In genomic region chr18:21369597-21369996, GRCh38 we compare ENCODE assay signal across 8 cellular contexts.
DNase-seq lines count a peak whose midpoint lies in the region; TF ChIP-seq lines count a peak whose summit lies in the region.
"Not testable (repeated sequence)": the region's sequence is repeated elsewhere in the genome, so short reads cannot be mapped to it uniquely, and the experiment has no call there.

No MANE protein-coding gene starts in this region.

- not testable (repeated sequence) for H2BK5ac ChIP-seq in trophoblast cell (ENCODE audit: low read depth, low read length, poor library complexity)

- H2AFZ ChIP-seq in trophoblast cell (ENCODE audit: insufficient read depth, low read length, poor library complexity) = not testable (repeated sequence)

- H3K14ac ChIP-seq in trophoblast cell (ENCODE audit: low read length) = not testable (repeated sequence)

- H3K4me3 Mint-ChIP-seq in mesothelial cell of epicardium = not testable (repeated sequence)

- not testable (repeated sequence) for H3K79me1 ChIP-seq in trophoblast cell (ENCODE audit: low read length)

- H2BK120ac ChIP-seq in trophoblast cell (ENCODE audit: insufficient read depth, low read length, poor library complexity) = peak overlapping the region; percentile 80

- WGBS in trophoblast cell (ENCODE audit: extremely low coverage, insufficient coverage, insufficient read length) = no CpG with 5 or more reads among the region's 7 CpGs
- 60 to 74% methylated on average over 7 of the region's 7 CpGs for WGBS in thyroid gland, 2 donors

- not testable (repeated sequence) for H2AK5ac ChIP-seq in trophoblast cell (ENCODE audit: low read length)

- TF ChIP-seq CTCF in AG10803 (conservative IDR thresholded peaks at IDR 0.05; ENCODE audit: low read length); mesothelial cell of epicardium (IDR thresholded peaks at IDR 0.05; ENCODE audit: unreplicated experiment); thyroid gland (IDR thresholded peaks at IDR 0.05): not testable (repeated sequence)

- not testable (repeated sequence) for H3K36me3 ChIP-seq in SK-N-MC (ENCODE audit: insufficient read depth, low read length); trophoblast cell (ENCODE audit: control insufficient read depth in 1 of 2, insufficient read depth in 2 of 2, low read length in 2 of 2); thyroid gland

- not testable (repeated sequence) for H3K4me3 ChIP-seq in AG10803 (ENCODE audit: low read length); SK-N-MC; trophoblast cell (ENCODE audit: low read depth, low read length); thyroid gland (replicated peaks in 1 of 3)

- not testable (repeated sequence) for H3K4me2 ChIP-seq in trophoblast cell (ENCODE audit: low read length)

- not testable (repeated sequence) for H3K79me2 ChIP-seq in trophoblast cell (ENCODE audit: control insufficient read depth, insufficient read depth, low read length, poor library complexity)

- peaks cover 31% of the 10 kb centered on the region for H3K4me1 Mint-ChIP-seq in mesothelial cell of epicardium

- not testable (repeated sequence) for H2BK12ac ChIP-seq in trophoblast cell (ENCODE audit: low read length)

- H3K27me3 ChIP-seq in trophoblast cell (ENCODE audit: insufficient read depth, low read length); thyroid gland: not testable (repeated sequence)

- H3K27me3 Mint-ChIP-seq in mesothelial cell of epicardium (ENCODE audit: low read depth) = not testable (repeated sequence)

- peak overlapping the region; percentile 33; the same call in 1 of the 2 replicates for H3K27ac ChIP-seq in SK-N-MC
- not testable (repeated sequence) for H3K27ac ChIP-seq in trophoblast cell (ENCODE audit: low read depth, low read length)
- H3K27ac ChIP-seq in thyroid gland = peak overlapping the region; percentile 34 to 62 (median 49)

- peak overlapping the region; percentile 37 for H4K91ac ChIP-seq in trophoblast cell (ENCODE audit: low read depth, low read length)

- not testable (repeated sequence) for H3K23ac ChIP-seq in trophoblast cell (ENCODE audit: low read length)

- not testable (repeated sequence) for H3K36me3 Mint-ChIP-seq in mesothelial cell of epicardium

- H4K8ac ChIP-seq in trophoblast cell (ENCODE audit: low read depth, low read length) = not testable (repeated sequence)

- peak overlapping the region; percentile 79 for H3K27ac Mint-ChIP-seq in mesothelial cell of epicardium

- H3K9me3 Mint-ChIP-seq in mesothelial cell of epicardium = not testable (repeated sequence)

- H3K18ac ChIP-seq in trophoblast cell (ENCODE audit: low read length) = not testable (repeated sequence)

- H4K12ac ChIP-seq in trophoblast cell (ENCODE audit: low read depth, low read length) = not testable (repeated sequence)

- DNase-seq in AG10803 (ENCODE audit: low read depth) (peak; percentile 38), EH (ENCODE audit: low read depth) (peak; percentile 39), M059J (ENCODE audit: low read depth) (peak; percentile 57), cerebellar cortex (ENCODE audit: low spot score) (peak; percentile 26), trophoblast cell (peak in 1 of 2 donors; percentile 6), thyroid gland (peak; percentile 42 to 59)
- not testable (repeated sequence) for DNase-seq in SK-N-MC (ENCODE audit: low read depth, low spot score); mesothelial cell of epicardium (ENCODE audit: low spot score in 2 of 2, unreplicated experiment in 2 of 2)

- H3K9ac ChIP-seq in SK-N-MC (ENCODE audit: insufficient read length); trophoblast cell (ENCODE audit: low read length): not testable (repeated sequence)

- H3K9me3 ChIP-seq in SK-N-MC (ENCODE audit: low read depth, low read length); trophoblast cell (ENCODE audit: insufficient read depth, low read depth, low read length); thyroid gland: not testable (repeated sequence)

- intact Hi-C loops in thyroid gland (cut with DNase I) = not testable (repeated sequence)

- not testable (repeated sequence) for H3K4me1 ChIP-seq in trophoblast cell (ENCODE audit: control insufficient read depth in 1 of 2, insufficient read depth in 2 of 2, low read length in 2 of 2)
- H3K4me1 ChIP-seq in thyroid gland = peaks cover 16 to 22% of the 10 kb centered on the region in 2 donors

- not testable (repeated sequence) for TF ChIP-seq POLR2A in thyroid gland (IDR thresholded peaks at IDR 0.05)

- H3K4ac ChIP-seq in trophoblast cell (ENCODE audit: low read depth, low read length) = not testable (repeated sequence)
